ENCODE assay signal across 8 cellular contexts in genomic region chr21:8257083-8257799, GRCh38.
DNase-seq lines count a peak whose midpoint lies in the region; ATAC-seq and TF ChIP-seq lines count a peak whose summit lies in the region.
"Not testable (repeated sequence)": the region's sequence is repeated elsewhere in the genome, so short reads cannot be mapped to it uniquely, and the experiment has no call there.

No MANE protein-coding gene starts in this region.

- H3K4me3 Mint-ChIP-seq in Calu3 (ENCODE audit: low read depth, unreplicated experiment); endothelial cell (ENCODE audit: unreplicated experiment); memory B cell: not testable (repeated sequence)

- TF ChIP-seq EP300 in suprapubic skin (IDR thresholded peaks at IDR 0.05): not testable (repeated sequence)

- peak; percentile 0 for DNase-seq in Calu3
- peak; percentile 53 for DNase-seq in T-helper 22 cell (ENCODE audit: low read depth)
- DNase-seq in activated CD8-positive, alpha-beta memory T cell treated with anti-CD3 and anti-CD28 coated beads for 24 hours: peak; percentile 82
- peak; percentile 25 for DNase-seq in activated naive CD4-positive, alpha-beta T cell treated with Interleukin-2 at 50 U/mL for 16 hours
- peak; percentile 40 for DNase-seq in endothelial cell (ENCODE audit: low spot score)
- peak; percentile 4 to 11 for DNase-seq in memory B cell (ENCODE audit: low spot score in 2 of 2)
- peak; percentile 8 for DNase-seq in stimulated activated CD4-positive, alpha-beta T cell treated with anti-CD3 and anti-CD28 coated beads, Interleukin-12 subunit alpha, Interleukin-12 subunit beta, amount 100 ng/mL, for 4 hours
- peak; percentile 1 to 4 for DNase-seq in suprapubic skin (ENCODE audit: low spot score in 2 of 2)

- not testable (repeated sequence) for ATAC-seq in memory B cell (ENCODE audit: low read depth)

- CTCF ChIA-PET in Calu3 (lab: Charles Lee): not testable (repeated sequence)

- WGBS in suprapubic skin: no CpG with 5 or more reads among the region's 143 CpGs

- H3K4me1 ChIP-seq in suprapubic skin: not testable (repeated sequence)

- TF ChIP-seq CTCF in Calu3 (IDR thresholded peaks at IDR 0.05; ENCODE audit: unreplicated experiment); endothelial cell (IDR thresholded peaks at IDR 0.05; ENCODE audit: unreplicated experiment); suprapubic skin (IDR thresholded peaks at IDR 0.05): not testable (repeated sequence)

- BruUV-seq in Calu3 (replicated peaks; lab: Mats Ljungman, UMichigan): not testable (repeated sequence)

- H3K36me3 ChIP-seq in suprapubic skin: not testable (repeated sequence)

- not testable (repeated sequence) for H3K4me1 Mint-ChIP-seq in Calu3 (ENCODE audit: low read depth, unreplicated experiment); endothelial cell (ENCODE audit: unreplicated experiment); memory B cell

- TF ChIP-seq POLR2A in suprapubic skin (IDR thresholded peaks at IDR 0.05): not testable (repeated sequence)

- H3K27ac ChIP-seq in suprapubic skin: not testable (repeated sequence)

- H3K4me3 ChIP-seq in suprapubic skin: not testable (repeated sequence)

- not testable (repeated sequence) for H3K9me3 ChIP-seq in suprapubic skin

- H3K36me3 Mint-ChIP-seq in Calu3 (ENCODE audit: insufficient read depth, unreplicated experiment); endothelial cell (ENCODE audit: low read depth, unreplicated experiment); memory B cell: not testable (repeated sequence)

- H3K27ac Mint-ChIP-seq in Calu3 (ENCODE audit: unreplicated experiment); endothelial cell (ENCODE audit: unreplicated experiment); memory B cell: not testable (repeated sequence)

- H3K27me3 Mint-ChIP-seq in Calu3 (ENCODE audit: unreplicated experiment); endothelial cell (ENCODE audit: unreplicated experiment); memory B cell: not testable (repeated sequence)

- intact Hi-C loops in Calu3 (cut with micrococcal nuclease; ENCODE audit: unreplicated experiment): not testable (repeated sequence)

- not testable (repeated sequence) for H3K9me3 Mint-ChIP-seq in Calu3 (ENCODE audit: low read depth, unreplicated experiment); endothelial cell (ENCODE audit: unreplicated experiment); memory B cell

- not testable (repeated sequence) for H3K27me3 ChIP-seq in suprapubic skin

Comparison
In these comparisons a context has a peak if more than half of its experiments do, and no peak if none do; other contexts are left out.
1. DNase-seq: peak in every context shown above with its lines; median percentile 82 in activated CD8-positive, alpha-beta memory T cell treated with anti-CD3 and anti-CD28 coated beads for 24 hours; 53 in T-helper 22 cell; 40 in endothelial cell; 25 in activated naive CD4-positive, alpha-beta T cell treated with Interleukin-2 at 50 U/mL for 16 hours; 8 in stimulated activated CD4-positive, alpha-beta T cell treated with anti-CD3 and anti-CD28 coated beads, Interleukin-12 subunit alpha, Interleukin-12 subunit beta, amount 100 ng/mL, for 4 hours; 8 in memory B cell; 2 in suprapubic skin; 0 in Calu3.